22 cellular contexts compared by ENCODE assay signal in the genomic region with DNA sequence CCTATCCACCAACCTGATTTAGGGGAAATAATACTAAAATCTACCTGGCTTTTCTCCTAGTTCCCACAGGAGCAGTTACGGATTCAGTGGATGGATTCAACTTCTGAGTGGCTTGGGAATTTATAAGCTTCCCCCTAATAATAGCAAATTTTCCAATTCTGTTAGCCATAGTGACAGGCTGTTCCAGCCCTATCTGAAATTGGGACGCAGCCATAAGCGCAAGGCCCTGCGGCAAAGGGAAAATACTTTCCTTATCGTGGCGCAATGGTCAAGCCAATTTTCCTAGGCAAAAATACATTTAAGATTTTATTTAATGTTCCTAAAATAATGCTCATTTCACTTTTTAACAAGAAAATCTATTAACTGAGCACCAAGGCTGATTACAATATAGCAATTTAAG.
"Had no signal": no experiment of that assay in that cellular context is flagged by ENCODE, and none has a peak within 500 bp of the region (broad histone marks: within the 10 kb centered on the region; RNA-seq: fewer than 3 reads in every experiment).

No MANE protein-coding gene starts in this region.

- H3K4me3 ChIP-seq: colonic mucosa, lower lobe of right lung, mucosa of descending colon, pancreas, spleen, thyroid gland, upper lobe of right lung had no signal

- H3K9me3 ChIP-seq: colonic mucosa, lower lobe of right lung, mucosa of descending colon, pancreas, spleen, thyroid gland, upper lobe of right lung had no signal

- H3K27me3 Mint-ChIP-seq: activated naive CD8-positive, alpha-beta T cell treated with anti-CD3 and anti-CD28 coated beads for 36 hours; central memory CD8-positive, alpha-beta T cell; T-helper 17 cell had no signal

- H3K27ac Mint-ChIP-seq: activated naive CD8-positive, alpha-beta T cell treated with anti-CD3 and anti-CD28 coated beads for 36 hours; T-helper 17 cell had no signal

- H3K36me3 Mint-ChIP-seq: activated naive CD8-positive, alpha-beta T cell treated with anti-CD3 and anti-CD28 coated beads for 36 hours had no signal

- H3K4me3 Mint-ChIP-seq: activated naive CD8-positive, alpha-beta T cell treated with anti-CD3 and anti-CD28 coated beads for 36 hours; central memory CD8-positive, alpha-beta T cell; nephron progenitor cell; T-helper 17 cell had no signal

- H3K4me1 ChIP-seq: colonic mucosa, lower lobe of right lung, upper lobe of right lung had no signal

- ATAC-seq: lower lobe of right lung, mucosa of descending colon, T-helper 17 cell, upper lobe of right lung had no signal

- H3K9me3 Mint-ChIP-seq: activated naive CD8-positive, alpha-beta T cell treated with anti-CD3 and anti-CD28 coated beads for 36 hours; nephron progenitor cell had no signal

- DNase-seq: activated CD4-positive, alpha-beta T cell treated with anti-CD3 and anti-CD28 coated beads for 4 hours; activated CD4-positive, alpha-beta T cell treated with anti-CD3 and anti-CD28 coated beads, Interleukin-2, amount 50 U/mL, for 48 hours; activated CD4-positive, CD25-positive, alpha-beta regulatory T cell; activated naive CD4-positive, alpha-beta T cell treated with Interleukin-2 at 50 U/mL for 16 hours; activated naive CD8-positive, alpha-beta T cell treated with anti-CD3 and anti-CD28 coated beads for 36 hours; activated T-cell treated with anti-CD3 and anti-CD28 coated beads, Interleukin-2, amount 50 U/mL, for 48 hours; colonic mucosa; foreskin fibroblast; hippocampal formation; lower lobe of right lung; mesendoderm; mucosa of descending colon; nephron progenitor cell; pancreas; spleen; stimulated activated CD4-positive, alpha-beta T cell treated with anti-CD3 and anti-CD28 coated beads, Interleukin-4, amount 100 ng/mL, for 24 hours; stimulated activated naive CD4-positive, alpha-beta T cell treated with Interleukin-2 at 50 U/mL for 16 hours; SW 1271; T-helper 17 cell; thyroid gland; upper lobe of right lung had no signal

- H3K36me3 ChIP-seq: colonic mucosa, lower lobe of right lung, pancreas, spleen, thyroid gland, upper lobe of right lung had no signal

- H3K27me3 ChIP-seq: colonic mucosa, pancreas, spleen, thyroid gland, upper lobe of right lung had no signal

- H3K4me1 Mint-ChIP-seq: activated naive CD8-positive, alpha-beta T cell treated with anti-CD3 and anti-CD28 coated beads for 36 hours; central memory CD8-positive, alpha-beta T cell; T-helper 17 cell had no signal

- H3K27ac ChIP-seq: colonic mucosa, lower lobe of right lung, pancreas, spleen, thyroid gland, upper lobe of right lung had no signal
